In genomic region chr9:3980771-3981170, GRCh38 we compare ENCODE assay signal across 15 cellular contexts.
DNase-seq lines count a peak whose midpoint lies in the region; ATAC-seq lines count a peak whose summit lies in the region.
"Had no signal": no experiment of that assay in that cellular context is flagged by ENCODE, and none has a peak within 500 bp of the region (broad histone marks: within the 10 kb centered on the region; RNA-seq: fewer than 3 reads in every experiment).

No MANE protein-coding gene starts in this region.

- intact Hi-C loops in aorta (cut with DNase I) = no loop called here

- DNase-seq in NCI-H2107 treated with DMSO at 0.1 percent for 48 hours (lab: John Stamatoyannopoulos, UW; ENCODE audit: unreplicated experiment) (peak; percentile 38), NCI-H2107 (lab: John Stamatoyannopoulos, UW) (no peak), astrocyte of the hippocampus (ENCODE audit: low read depth, low spot score) (peak; percentile 85), kidney glomerular epithelial cell (lab: John Stamatoyannopoulos, UW) (peak; percentile 72), NK-92 (lab: John Stamatoyannopoulos, UW; ENCODE audit: unreplicated experiment) (no peak), aorta (no peak)
- no peak for DNase-seq in stimulated activated effector memory CD8-positive, alpha-beta T cell treated with anti-CD3 and anti-CD28 coated beads, Interleukin-12 subunit alpha, Interleukin-12 subunit beta, amount 100 ng/mL, for 72 hours (ENCODE audit: low spot score in 2 of 2)
- DNase-seq: activated B cell treated with CpG ODN at 0.5 μM for 24 hours; activated T-cell treated with anti-CD3 and anti-CD28 coated beads, Interleukin-2, amount 50 U/mL, for 1 hour; EL; NCI-H526 treated with DMSO at 0.1 percent for 48 hours had no signal

- H3K4me1 ChIP-seq in aorta (ENCODE audit: control insufficient read depth in 1 of 2, insufficient read depth in 2 of 2, low read length in 2 of 2) = peaks cover 0 to 5% of the 10 kb centered on the region in 2 donors
- H3K4me1 ChIP-seq: A549 had no signal

- H3K9me3 ChIP-seq in aorta (ENCODE audit: control insufficient read depth, low read length) = no peaks in the 10 kb centered on the region
- H3K9me3 ChIP-seq: A549, breast epithelium had no signal

- H3K4me3 ChIP-seq in aorta (ENCODE audit: low read length in 2 of 2) = no peak overlapping the region
- H3K4me3 ChIP-seq: A549, breast epithelium had no signal

- no peaks in the 10 kb centered on the region for H3K36me3 ChIP-seq in aorta (ENCODE audit: control insufficient read depth in 1 of 2, insufficient read depth in 2 of 2, low read length in 1 of 2)
- H3K36me3 ChIP-seq: breast epithelium had no signal

- H3K4me3 Mint-ChIP-seq in stimulated activated effector memory CD8-positive, alpha-beta T cell treated with anti-CD3 and anti-CD28 coated beads, Interleukin-12 subunit alpha, Interleukin-12 subunit beta, amount 100 ng/mL, for 72 hours = no peak overlapping the region
- H3K4me3 Mint-ChIP-seq: activated B cell treated with CpG ODN at 0.5 μM for 24 hours had no signal

- H3K27ac Mint-ChIP-seq in stimulated activated effector memory CD8-positive, alpha-beta T cell treated with anti-CD3 and anti-CD28 coated beads, Interleukin-12 subunit alpha, Interleukin-12 subunit beta, amount 100 ng/mL, for 72 hours = no peak overlapping the region
- H3K27ac Mint-ChIP-seq: activated B cell treated with CpG ODN at 0.5 μM for 24 hours had no signal

- H3K9me3 Mint-ChIP-seq in stimulated activated effector memory CD8-positive, alpha-beta T cell treated with anti-CD3 and anti-CD28 coated beads, Interleukin-12 subunit alpha, Interleukin-12 subunit beta, amount 100 ng/mL, for 72 hours = peaks cover 3% of the 10 kb centered on the region

- WGBS in aorta, 2 donors = 12 to 21% methylated on average over 9 of the region's 9 CpGs

- peak; percentile 28 for ATAC-seq in stimulated activated effector memory CD8-positive, alpha-beta T cell treated with anti-CD3 and anti-CD28 coated beads, Interleukin-12 subunit alpha, Interleukin-12 subunit beta, amount 100 ng/mL, for 72 hours
- no peak for ATAC-seq in GM19328 (IDR thresholded peaks at IDR 0.05; ENCODE audit: unreplicated experiment)
- no peak for ATAC-seq in aorta (ENCODE audit: low FRiP score)
- ATAC-seq: A549, left lobe of liver had no signal

- no peak overlapping the region for H3K27ac ChIP-seq in aorta (ENCODE audit: low read depth in 1 of 2, low read length in 2 of 2)
- H3K27ac ChIP-seq: A549, breast epithelium had no signal

- H3K4me1 Mint-ChIP-seq in stimulated activated effector memory CD8-positive, alpha-beta T cell treated with anti-CD3 and anti-CD28 coated beads, Interleukin-12 subunit alpha, Interleukin-12 subunit beta, amount 100 ng/mL, for 72 hours = no peaks in the 10 kb centered on the region
- H3K4me1 Mint-ChIP-seq: activated B cell treated with CpG ODN at 0.5 μM for 24 hours had no signal

- no peaks in the 10 kb centered on the region for H3K27me3 ChIP-seq in aorta (ENCODE audit: control insufficient read depth in 1 of 2, insufficient read depth in 2 of 2, low read length in 1 of 2)
- H3K27me3 ChIP-seq: breast epithelium had no signal

- H3K36me3 Mint-ChIP-seq in stimulated activated effector memory CD8-positive, alpha-beta T cell treated with anti-CD3 and anti-CD28 coated beads, Interleukin-12 subunit alpha, Interleukin-12 subunit beta, amount 100 ng/mL, for 72 hours = no peaks in the 10 kb centered on the region

Comparison
In these comparisons a context has a peak if more than half of its experiments do, and no peak if none do; other contexts are left out.
1. DNase-seq: peak in NCI-H2107 treated with DMSO at 0.1 percent for 48 hours (single experiment), astrocyte of the hippocampus (single experiment) and kidney glomerular epithelial cell (single experiment); none in NCI-H2107 (single experiment), stimulated activated effector memory CD8-positive, alpha-beta T cell treated with anti-CD3 and anti-CD28 coated beads, Interleukin-12 subunit alpha, Interleukin-12 subunit beta, amount 100 ng/mL, for 72 hours (0 of 2), NK-92 (single experiment) and aorta (0 of 2).